In the genomic region with DNA sequence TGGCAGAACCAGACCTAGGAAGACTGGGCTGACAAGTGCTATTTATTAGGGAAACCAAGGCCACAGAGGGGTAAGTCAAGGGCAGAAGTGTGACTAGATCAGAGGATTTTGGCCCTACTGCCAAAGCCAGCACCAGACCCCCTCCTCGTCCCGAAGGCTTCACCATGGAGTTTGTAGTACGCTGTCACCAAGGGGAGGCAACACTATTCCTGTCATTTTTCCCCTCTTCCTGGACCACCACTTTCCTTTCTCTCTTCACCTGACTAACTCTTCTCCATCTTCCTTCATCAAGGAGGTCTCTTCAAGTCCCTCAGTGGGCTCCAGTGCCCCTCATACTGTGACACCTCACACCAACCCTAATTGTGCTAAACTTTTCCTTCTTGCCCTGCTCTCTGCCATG, we compare ENCODE assay signal across 21 cellular contexts. TPM values are rescaled to one million over a fixed set of nuclear protein-coding genes. Genes with fewer than 3 reads are reported as not detected.
DNase-seq lines count a peak whose midpoint lies in the region; ATAC-seq, FAIRE-seq and TF ChIP-seq lines count a peak whose summit lies in the region.
"Had no signal": no experiment of that assay in that cellular context is flagged by ENCODE, and none has a peak within 500 bp of the region (broad histone marks: within the 10 kb centered on the region; RNA-seq: fewer than 3 reads in every experiment).

No MANE protein-coding gene starts in this region.

- no peaks in the 10 kb centered on the region for H4K20me1 ChIP-seq in H1 (replicated peaks in 1 of 2; ENCODE audit: control insufficient read depth in 1 of 2, insufficient read depth in 2 of 2, low read length in 2 of 2)

- FAIRE-seq in H1 (lab: Jason Lieb, UNC): no peak
- FAIRE-seq: A549, GM12892, GM18507 had no signal

- no peak overlapping the region for H3K23ac ChIP-seq in H1 (ENCODE audit: insufficient read length)

- TF ChIP-seq CTCF in HEK293 (tag by site-specific recombination; IDR thresholded peaks at IDR 0.05): no peak
- no peak for TF ChIP-seq CTCF in brain (conservative IDR thresholded peaks at IDR 0.05)
- no peak for TF ChIP-seq CTCF in H1 (IDR thresholded peaks at IDR 0.05; ENCODE audit: control extremely low read depth in 1 of 3, insufficient read depth in 1 of 3, low read depth in 1 of 3, low read length in 3 of 3)
- TF ChIP-seq CTCF in gastrocnemius medialis (IDR thresholded peaks at IDR 0.05 in 4 of 5, conservative IDR thresholded peaks at IDR 0.05 in 1 of 5): no peak
- no peak for TF ChIP-seq CTCF in colonic mucosa (IDR thresholded peaks at IDR 0.05)

- H2BK15ac ChIP-seq in H1 (ENCODE audit: low read length): no peak overlapping the region

- no peak for TF ChIP-seq RAD21 in H1 (IDR thresholded peaks at IDR 0.05 in 1 of 2, conservative IDR thresholded peaks at IDR 0.05 in 1 of 2; ENCODE audit: low read depth in 2 of 2, low read length in 2 of 2)

- H3K27ac Mint-ChIP-seq in brain: peak overlapping the region in 3 of 5 experiments; percentile 15 to 46 (median 25)
- H3K27ac Mint-ChIP-seq in activated T-helper 1 cell treated with anti-CD3 and anti-CD28 coated beads, Interleukin-12 subunit alpha, Interleukin-12 subunit beta, Interleukin-2, Interleukin-4 antibody, amounts not matched to agents 30 ng/mL and 10 ng/mL and 1 ng/mL, durations not matched to agents 14 hours and 24 hours and 36 hours: no peak overlapping the region
- H3K27ac Mint-ChIP-seq: CD4-positive, alpha-beta memory T cell; H9 had no signal

- H3K4me1 ChIP-seq in HEK293 (ENCODE audit: control insufficient read depth, insufficient read depth, low read length): no peaks in the 10 kb centered on the region
- H3K4me1 ChIP-seq in H1 (replicated peaks in 1 of 4; ENCODE audit: control insufficient read depth in 3 of 4, insufficient read depth in 4 of 4, low read length in 3 of 4): peaks cover 0 to 2% (median 0%) of the 10 kb centered on the region in 4 experiments; a peak in 2 of 7 replicates
- H3K4me1 ChIP-seq in gastrocnemius medialis: peaks cover 7 to 27% of the 10 kb centered on the region in 2 donors
- H3K4me1 ChIP-seq in colonic mucosa: no peaks in the 10 kb centered on the region
- H3K4me1 ChIP-seq: A549 had no signal

- H3K36me3 Mint-ChIP-seq in brain: peaks cover 35% of the 10 kb centered on the region
- no peaks in the 10 kb centered on the region for H3K36me3 Mint-ChIP-seq in activated T-helper 1 cell treated with anti-CD3 and anti-CD28 coated beads, Interleukin-12 subunit alpha, Interleukin-12 subunit beta, Interleukin-2, Interleukin-4 antibody, amounts not matched to agents 30 ng/mL and 10 ng/mL and 1 ng/mL, durations not matched to agents 14 hours and 24 hours and 36 hours (ENCODE audit: low read depth)
- H3K36me3 Mint-ChIP-seq: CD14-positive monocyte; CD4-positive, alpha-beta memory T cell had no signal

- POLR2A ChIA-PET in HEK293 (lab: Yijun Ruan, JAX) (no interaction called here), H1 (lab: Charles Lee; ENCODE audit: partially characterized antibody) (no interaction called here)

- no peak for DNase-seq in H1 (ENCODE audit: low read depth in 1 of 2, low spot score in 2 of 2)
- DNase-seq in gastrocnemius medialis: no peak
- no peak for DNase-seq in colonic mucosa
- no peak for DNase-seq in C1 segment of cervical spinal cord (lab: John Stamatoyannopoulos, UW)
- DNase-seq in activated T-helper 1 cell treated with anti-CD3 and anti-CD28 coated beads, Interleukin-12 subunit alpha, Interleukin-12 subunit beta, Interleukin-2, Interleukin-4 antibody, amounts not matched to agents 30 ng/mL and 10 ng/mL and 1 ng/mL, durations not matched to agents 14 hours and 24 hours and 36 hours (ENCODE audit: low spot score): no peak
- DNase-seq: AML-193; CD4-positive, alpha-beta memory T cell; DMS153; DMS79; GDM1; GOT3; H9; IMR-90 had no signal

- H2AK5ac ChIP-seq in H1 (ENCODE audit: low read depth, low read length): no peak overlapping the region

- no peak for ATAC-seq in gastrocnemius medialis
- ATAC-seq: A549 had no signal

- H3K36me3 ChIP-seq in HEK293 (ENCODE audit: control insufficient read depth in 2 of 2, insufficient read depth in 1 of 2, low read length in 2 of 2): peaks cover 0 to 11% of the 10 kb centered on the region in 2 experiments; a peak in 1 of 3 replicates
- H3K36me3 ChIP-seq in H1 (ENCODE audit: control insufficient read depth in 2 of 4, insufficient read depth in 4 of 4, low read length in 3 of 4): no peaks in the 10 kb centered on the region
- H3K36me3 ChIP-seq in gastrocnemius medialis: no peaks in the 10 kb centered on the region
- H3K36me3 ChIP-seq in colonic mucosa: no peaks in the 10 kb centered on the region

- no peak overlapping the region for H3K4ac ChIP-seq in H1 (replicated peaks; ENCODE audit: insufficient read length, low read depth, low read length)

- H2AFZ ChIP-seq in H1 (ENCODE audit: low read length): no peak overlapping the region

- no peak overlapping the region for H4K5ac ChIP-seq in H1 (ENCODE audit: insufficient read length, low read depth, low read length)

- in situ Hi-C loops in gastrocnemius medialis (cut with MboI; ENCODE audit: low sequenced_read_pairs in 4 of 4): no loop called here

- WGBS in H1 (ENCODE audit: extremely low coverage in 1 of 2, insufficient coverage in 1 of 2, insufficient read length in 1 of 2, insufficient replicate concordance in 2 of 2, low coverage in 1 of 2, low lambda C conversion rate in 2 of 2, missing lambda C conversion rate in 1 of 2), 2 experiments: 97% methylated on average over 3 of the region's 3 CpGs; no CpG with 5 or more reads in 1 of the 2 experiments

- no peak overlapping the region for H3K18ac ChIP-seq in H1 (ENCODE audit: extremely low read depth, low read length)

- H3K4me3 Mint-ChIP-seq in brain: no peak overlapping the region
- no peak overlapping the region for H3K4me3 Mint-ChIP-seq in activated T-helper 1 cell treated with anti-CD3 and anti-CD28 coated beads, Interleukin-12 subunit alpha, Interleukin-12 subunit beta, Interleukin-2, Interleukin-4 antibody, amounts not matched to agents 30 ng/mL and 10 ng/mL and 1 ng/mL, durations not matched to agents 14 hours and 24 hours and 36 hours
- H3K4me3 Mint-ChIP-seq: CD14-positive monocyte; CD4-positive, alpha-beta memory T cell; H9 had no signal

- no peak overlapping the region for H2BK120ac ChIP-seq in H1 (replicated peaks; ENCODE audit: low read depth, low read length)

- H4K91ac ChIP-seq in H1 (replicated peaks; ENCODE audit: insufficient read length, low read length): no peak overlapping the region

- intact Hi-C loops in gastrocnemius medialis (cut with DNase I; ENCODE audit: low total_unique reads): no loop called here
- intact Hi-C loops in colonic mucosa (cut with DNase I): no loop called here
- intact Hi-C loops in activated T-helper 1 cell treated with anti-CD3 and anti-CD28 coated beads, Interleukin-12 subunit alpha, Interleukin-12 subunit beta, Interleukin-2, Interleukin-4 antibody, amounts not matched to agents 30 ng/mL and 10 ng/mL and 1 ng/mL, durations not matched to agents 14 hours and 24 hours and 36 hours (cut with micrococcal nuclease): no loop called here

- H3K4me1 Mint-ChIP-seq in brain: peaks cover 64% of the 10 kb centered on the region
- H3K4me1 Mint-ChIP-seq in activated T-helper 1 cell treated with anti-CD3 and anti-CD28 coated beads, Interleukin-12 subunit alpha, Interleukin-12 subunit beta, Interleukin-2, Interleukin-4 antibody, amounts not matched to agents 30 ng/mL and 10 ng/mL and 1 ng/mL, durations not matched to agents 14 hours and 24 hours and 36 hours (ENCODE audit: low read depth): no peaks in the 10 kb centered on the region
- H3K4me1 Mint-ChIP-seq: CD14-positive monocyte; CD4-positive, alpha-beta memory T cell had no signal

- no peaks in the 10 kb centered on the region for H3K23me2 ChIP-seq in H1 (ENCODE audit: low read depth, low read length)

- H3K9ac ChIP-seq in H1 (replicated peaks in 1 of 4; ENCODE audit: extremely low read depth in 1 of 4, low read depth in 3 of 4, low read length in 3 of 4) (no peak overlapping the region), colonic mucosa (ENCODE audit: low read depth in 2 of 2, low read length in 2 of 2) (no peak overlapping the region)

- H3K56ac ChIP-seq in H1 (replicated peaks; ENCODE audit: insufficient read length, low read depth, low read length): no peak overlapping the region

- H3K27ac ChIP-seq in HEK293 (ENCODE audit: extremely low read depth, low read depth, low read length) (no peak overlapping the region), H1 (ENCODE audit: low read depth, low read length) (no peak overlapping the region), gastrocnemius medialis (peak overlapping the region; percentile 11 to 48 (median 24)), colonic mucosa (no peak overlapping the region)
- H3K27ac ChIP-seq: 22Rv1, A549, HL-60 had no signal

- H3K27me3 Mint-ChIP-seq in brain: no peaks in the 10 kb centered on the region
- H3K27me3 Mint-ChIP-seq in activated T-helper 1 cell treated with anti-CD3 and anti-CD28 coated beads, Interleukin-12 subunit alpha, Interleukin-12 subunit beta, Interleukin-2, Interleukin-4 antibody, amounts not matched to agents 30 ng/mL and 10 ng/mL and 1 ng/mL, durations not matched to agents 14 hours and 24 hours and 36 hours (ENCODE audit: insufficient read depth): peaks cover 6% of the 10 kb centered on the region

- H3K14ac ChIP-seq in H1 (ENCODE audit: insufficient read length): no peak overlapping the region

- no peaks in the 10 kb centered on the region; the same call in 1 of the 2 replicates for H3K79me1 ChIP-seq in H1 (ENCODE audit: low read depth, low read length)

- H3K9me3 ChIP-seq in HEK293 (ENCODE audit: control insufficient read depth, insufficient read depth, low read depth, low read length) (no peaks in the 10 kb centered on the region), H1 (ENCODE audit: insufficient read depth in 2 of 2, low read depth in 1 of 2, low read length in 1 of 2) (no peaks in the 10 kb centered on the region), gastrocnemius medialis (no peaks in the 10 kb centered on the region), colonic mucosa (no peaks in the 10 kb centered on the region)
- H3K9me3 ChIP-seq: A549 had no signal

- H3K4me2 ChIP-seq in H1 (ENCODE audit: insufficient read depth in 1 of 2, low read depth in 2 of 2, low read length in 2 of 2): no peak overlapping the region
- H3K4me2 ChIP-seq: A549 had no signal

- H3K79me2 ChIP-seq in H1 (ENCODE audit: control insufficient read depth in 1 of 2, insufficient read depth in 2 of 2, low read length in 2 of 2): no peaks in the 10 kb centered on the region; a peak in 1 of 4 replicates

- H3K9me3 Mint-ChIP-seq in brain: peaks cover 0 to 2% (median 0%) of the 10 kb centered on the region in 5 experiments
- H3K9me3 Mint-ChIP-seq in activated T-helper 1 cell treated with anti-CD3 and anti-CD28 coated beads, Interleukin-12 subunit alpha, Interleukin-12 subunit beta, Interleukin-2, Interleukin-4 antibody, amounts not matched to agents 30 ng/mL and 10 ng/mL and 1 ng/mL, durations not matched to agents 14 hours and 24 hours and 36 hours: no peaks in the 10 kb centered on the region
- H3K9me3 Mint-ChIP-seq: H9 had no signal

- no peak for TF ChIP-seq POLR2A in H1 (IDR thresholded peaks at IDR 0.05; ENCODE audit: control extremely low read depth in 1 of 2, low read depth in 2 of 2, low read length in 2 of 2)
- TF ChIP-seq POLR2A in gastrocnemius medialis (IDR thresholded peaks at IDR 0.05): no peak

- H2BK20ac ChIP-seq in H1 (ENCODE audit: low read length): no peak overlapping the region

- H4K8ac ChIP-seq in H1 (ENCODE audit: extremely low read depth, insufficient read depth, low read length): no peak overlapping the region

- no peak overlapping the region for H2BK12ac ChIP-seq in H1 (ENCODE audit: low read depth, low read length)

- no peak overlapping the region; the same call in 1 of the 2 replicates for H2BK5ac ChIP-seq in H1 (ENCODE audit: low read depth, low read length)

- no peaks in the 10 kb centered on the region for H3K27me3 ChIP-seq in H1 (replicated peaks in 1 of 4; ENCODE audit: control insufficient read depth in 3 of 4, extremely low read depth in 1 of 4, insufficient read depth in 3 of 4, low read length in 3 of 4)
- no peaks in the 10 kb centered on the region for H3K27me3 ChIP-seq in gastrocnemius medialis
- H3K27me3 ChIP-seq in colonic mucosa: no peaks in the 10 kb centered on the region

- no peak overlapping the region for H3K4me3 ChIP-seq in HEK293 (ENCODE audit: low read depth, low read length)
- no peak overlapping the region for H3K4me3 ChIP-seq in H1 (ENCODE audit: extremely low read depth in 1 of 4, insufficient read depth in 2 of 4, low read depth in 3 of 4, low read length in 4 of 4)
- H3K4me3 ChIP-seq in gastrocnemius medialis: no peak overlapping the region
- H3K4me3 ChIP-seq in colonic mucosa: no peak overlapping the region
- H3K4me3 ChIP-seq: A549 had no signal

- no peak for TF ChIP-seq EP300 in H1 (IDR thresholded peaks at IDR 0.05; ENCODE audit: borderline replicate concordance in 1 of 2, low read depth in 2 of 2, low read length in 2 of 2)

- CTCF ChIA-PET in HEK293 (lab: Yijun Ruan, JAX): no interaction called here
- CTCF ChIA-PET in H1 (lab: Charles Lee; ENCODE audit: partially characterized antibody): no interaction called here

RNA-seq across cellular contexts. Expression of a gene that starts 34.9 kb away (rescaled TPM):
- polyA plus RNA-seq in brain (ENCODE audit: insufficient read depth, low read depth, low replicate concordance): 1.7 TPM
- total RNA-seq in H1 (2021; fragmentation: NEBNext Ultra II Directional; extraction: Animal tissue kit (Norgen Biotek cat#: 25700)): 4.9 and 5.2 TPM in 2 replicates
- polyA plus RNA-seq in H1 (2011; rRNA removed): 3.1 and 5.0 TPM in 2 replicates
- 2.5 TPM for polyA plus RNA-seq in H1 (2011; cell fraction: cytosol; rRNA removed)
- 5.9 TPM for polyA plus RNA-seq in H1 (2011; cell fraction: nucleus; rRNA removed)
- polyA plus RNA-seq in H1 (2012, experiment 1 of 2): 2.5 to 3.7 TPM (median 3.4 TPM) in 4 replicates
- polyA plus RNA-seq in H1 (2012, experiment 2 of 2): 1.8 TPM
- 2.8 TPM for polyA plus RNA-seq in H1 (2013, experiment 1 of 2)
- polyA plus RNA-seq in H1 (2013, experiment 2 of 2): 3.1 TPM
- 2.0 and 3.1 TPM in 2 replicates for polyA minus RNA-seq in H1 (2011; rRNA and poly(A)+ RNA removed)
- polyA minus RNA-seq in H1 (2011; cell fraction: cytosol; rRNA and poly(A)+ RNA removed): 5.6 TPM
- 3.3 TPM for polyA minus RNA-seq in H1 (2011; cell fraction: nucleus; rRNA and poly(A)+ RNA removed)
- total RNA-seq in gastrocnemius medialis: 10 to 100 TPM in 3 of 4 donors, 1 to 10 TPM in 1; 8.8 to 40.0 (median 36.6) TPM
- 1 to 10 TPM in 1 of 2 donors, under 1 TPM in 1; 0.67 to 1.5 TPM for total RNA-seq in colonic mucosa
- total RNA-seq in activated T-helper 1 cell treated with anti-CD3 and anti-CD28 coated beads, Interleukin-12 subunit alpha, Interleukin-12 subunit beta, Interleukin-2, Interleukin-4 antibody, amounts not matched to agents 30 ng/mL and 10 ng/mL and 1 ng/mL, durations not matched to agents 14 hours and 24 hours and 36 hours: 0.07 and 0.08 TPM in 2 replicates

Comparison
In these comparisons a context has a peak if more than half of its experiments do, and no peak if none do; other contexts are left out.
1. H3K27ac ChIP-seq: peak in gastrocnemius medialis (4 of 4); none in HEK293 (single experiment), H1 (single experiment) and colonic mucosa (single experiment).